1 cellular context compared by ENCODE assay signal in genomic region chr1:182633657-182634281, GRCh38.
TF ChIP-seq lines count a peak whose summit lies in the region.

No MANE protein-coding gene starts in this region.

TF ChIP-seq in HEK293, 187 proteins besides CTCF, POLR2A, EP300 and RAD21 (continued from another document):
- TF ChIP-seq GLI2 (tag by site-specific recombination; IDR thresholded peaks at IDR 0.05; ENCODE audit: borderline replicate concordance, low read depth) (peak; percentile 59; the same call in 1 of the 2 replicates), ZNF555 (tag by site-specific recombination; conservative IDR thresholded peaks at IDR 0.05) (no peak), ZXDB (tag by site-specific recombination; IDR thresholded peaks at IDR 0.05) (peak; percentile 73; the same call in 1 of the 2 replicates), WT1 (tag by site-specific recombination; IDR thresholded peaks at IDR 0.05) (peak; percentile 78), BCL6B (tag by site-specific recombination; IDR thresholded peaks at IDR 0.05) (no peak), ZIC2 (tag by site-specific recombination; IDR thresholded peaks at IDR 0.05) (peak; percentile 88), SALL2 (tag by site-specific recombination; IDR thresholded peaks at IDR 0.05; ENCODE audit: borderline replicate concordance) (no peak)
TF ChIP-seq in HEK293: peak in this region for 46.
